In genomic region chr1:175367896-175368295, GRCh38 we compare ENCODE assay signal across 31 cellular contexts.
DNase-seq lines count a peak whose midpoint lies in the region; ATAC-seq and TF ChIP-seq lines count a peak whose summit lies in the region.
"Had no signal": no experiment of that assay in that cellular context is flagged by ENCODE, and none has a peak within 500 bp of the region (broad histone marks: within the 10 kb centered on the region; RNA-seq: fewer than 3 reads in every experiment).

No MANE protein-coding gene starts in this region.

- CTCF ChIA-PET in PC-9 (lab: Charles Lee), result no interaction called here

- peak overlapping the region; percentile 41 for H3K4ac ChIP-seq in trophoblast cell (ENCODE audit: low read depth, low read length)

- no peak overlapping the region for H3K18ac ChIP-seq in trophoblast cell (ENCODE audit: low read length)

- peak overlapping the region; percentile 23 for H3K14ac ChIP-seq in trophoblast cell (ENCODE audit: low read length)

- BruUV-seq in PC-9 (replicated peaks; lab: Mats Ljungman, UMichigan), result no TSS peak

- no peaks in the 10 kb centered on the region for H3K27me3 ChIP-seq in PC-9 (ENCODE audit: insufficient read depth, low read depth)
- H3K27me3 ChIP-seq in trophoblast cell (ENCODE audit: insufficient read depth, low read length), result no peaks in the 10 kb centered on the region
- no peaks in the 10 kb centered on the region for H3K27me3 ChIP-seq in right lobe of liver
- H3K27me3 ChIP-seq: BE2C; BLaER1; BLaER1 treated with 17β-estradiol and CSF1 and Interleukin-3, amounts not matched to agents 10 nM and 100 nM had no signal

- no peak for ATAC-seq in right lobe of liver
- ATAC-seq: A549; CD8-positive, alpha-beta T cell had no signal

- no peak overlapping the region for H3K4me3 ChIP-seq in PC-9
- H3K4me3 ChIP-seq in trophoblast cell (ENCODE audit: low read depth, low read length), result no peak overlapping the region
- H3K4me3 ChIP-seq in right lobe of liver, result no peak overlapping the region
- H3K4me3 ChIP-seq: A549; BLaER1; BLaER1 treated with 17β-estradiol and CSF1 and Interleukin-3, amounts not matched to agents 10 nM and 100 nM had no signal

- no peak overlapping the region for H2AFZ ChIP-seq in PC-9
- H2AFZ ChIP-seq in trophoblast cell (ENCODE audit: insufficient read depth, low read length, poor library complexity), result no peak overlapping the region

- H2BK5ac ChIP-seq in trophoblast cell (ENCODE audit: low read depth, low read length, poor library complexity), result peak overlapping the region; percentile 89

- H4K20me1 ChIP-seq in PC-9 (ENCODE audit: insufficient read depth), result no peaks in the 10 kb centered on the region
- H4K20me1 ChIP-seq: BLaER1; BLaER1 treated with 17β-estradiol and CSF1 and Interleukin-3, amounts not matched to agents 10 nM and 100 nM had no signal

- POLR2A ChIA-PET in PC-9 (lab: Charles Lee; ENCODE audit: unreplicated experiment), result no interaction called here

- H3K27ac ChIP-seq in PC-9 (peak overlapping the region; percentile 20; the same call in 1 of the 2 replicates), trophoblast cell (ENCODE audit: low read depth, low read length) (peak overlapping the region; percentile 95), right lobe of liver (no peak overlapping the region)
- H3K27ac ChIP-seq: 22Rv1; A549; BLaER1; BLaER1 treated with 17β-estradiol and CSF1 and Interleukin-3, amounts not matched to agents 10 nM and 100 nM; C4-2B had no signal

- no peak for TF ChIP-seq POLR2A in right lobe of liver (IDR thresholded peaks at IDR 0.05)

- no peaks in the 10 kb centered on the region for H3K9me2 ChIP-seq in PC-9 (ENCODE audit: insufficient read depth)

- H2BK120ac ChIP-seq in trophoblast cell (ENCODE audit: insufficient read depth, low read length, poor library complexity), result peak overlapping the region; percentile 40

- H3K4me1 ChIP-seq in PC-9 (replicated peaks; ENCODE audit: insufficient read depth) (peaks cover 8% of the 10 kb centered on the region; the same call in 1 of the 2 replicates), trophoblast cell (ENCODE audit: control insufficient read depth in 1 of 2, insufficient read depth in 2 of 2, low read length in 2 of 2) (peaks cover 25 to 27% of the 10 kb centered on the region in 2 experiments), right lobe of liver (no peaks in the 10 kb centered on the region)
- H3K4me1 ChIP-seq: A549; BE2C; BLaER1; BLaER1 treated with 17β-estradiol and CSF1 and Interleukin-3, amounts not matched to agents 10 nM and 100 nM had no signal

- peak overlapping the region; percentile 43 for H2BK12ac ChIP-seq in trophoblast cell (ENCODE audit: low read length)

- H2AK5ac ChIP-seq in trophoblast cell (ENCODE audit: low read length), result peak overlapping the region; percentile 71

- peaks cover 24% of the 10 kb centered on the region for H3K79me1 ChIP-seq in trophoblast cell (ENCODE audit: low read length)

- peak overlapping the region; percentile 18; the same call in 1 of the 2 replicates for H3K4me2 ChIP-seq in PC-9
- H3K4me2 ChIP-seq in trophoblast cell (ENCODE audit: low read length), result peak overlapping the region; percentile 43
- H3K4me2 ChIP-seq: A549; BLaER1; BLaER1 treated with 17β-estradiol and CSF1 and Interleukin-3, amounts not matched to agents 10 nM and 100 nM had no signal

- no peaks in the 10 kb centered on the region for H3K36me3 ChIP-seq in PC-9 (ENCODE audit: low read depth)
- H3K36me3 ChIP-seq in trophoblast cell (ENCODE audit: control insufficient read depth in 1 of 2, insufficient read depth in 2 of 2, low read length in 2 of 2), result no peaks in the 10 kb centered on the region
- H3K36me3 ChIP-seq in right lobe of liver, result no peaks in the 10 kb centered on the region
- H3K36me3 ChIP-seq: BE2C; BLaER1; BLaER1 treated with 17β-estradiol and CSF1 and Interleukin-3, amounts not matched to agents 10 nM and 100 nM had no signal

- H3K79me2 ChIP-seq in PC-9 (ENCODE audit: low read depth) (no peaks in the 10 kb centered on the region), trophoblast cell (ENCODE audit: control insufficient read depth, insufficient read depth, low read length, poor library complexity) (no peaks in the 10 kb centered on the region)

- H4K91ac ChIP-seq in trophoblast cell (ENCODE audit: low read depth, low read length), result peak overlapping the region; percentile 67

- H3K23ac ChIP-seq in trophoblast cell (ENCODE audit: low read length), result no peak overlapping the region

- no peak overlapping the region for H4K12ac ChIP-seq in trophoblast cell (ENCODE audit: low read depth, low read length)

- H3F3A ChIP-seq in PC-9 (ENCODE audit: insufficient read depth, low read depth), result no peaks in the 10 kb centered on the region

- intact Hi-C loops in PC-9 (cut with micrococcal nuclease; ENCODE audit: unreplicated experiment) (no loop called here), right lobe of liver (cut with DNase I) (no loop called here)

- H3K9ac ChIP-seq in trophoblast cell (ENCODE audit: low read length), result no peak overlapping the region
- H3K9ac ChIP-seq: BLaER1; BLaER1 treated with 17β-estradiol and CSF1 and Interleukin-3, amounts not matched to agents 10 nM and 100 nM had no signal

- peak overlapping the region; percentile 50 for H4K8ac ChIP-seq in trophoblast cell (ENCODE audit: low read depth, low read length)

- H3K9me3 ChIP-seq in PC-9 (ENCODE audit: insufficient read depth, low read depth) (no peaks in the 10 kb centered on the region), trophoblast cell (ENCODE audit: insufficient read depth, low read depth, low read length) (no peaks in the 10 kb centered on the region), right lobe of liver (no peaks in the 10 kb centered on the region)
- H3K9me3 ChIP-seq: A549; BE2C; BLaER1; BLaER1 treated with 17β-estradiol and CSF1 and Interleukin-3, amounts not matched to agents 10 nM and 100 nM; Caco-2 had no signal

- no peak for TF ChIP-seq CTCF in PC-9 (conservative IDR thresholded peaks at IDR 0.05)
- no peak for TF ChIP-seq CTCF in right lobe of liver (IDR thresholded peaks at IDR 0.05)

- DNase-seq in HT-29 (ENCODE audit: low spot score), result peak; percentile 16
- peak in 1 of 2 experiments; percentile 58 for DNase-seq in PC-9
- DNase-seq in trophoblast cell, result peak; percentile 30 to 88
- no peak for DNase-seq in right lobe of liver
- no peak for DNase-seq in glomerular visceral epithelial cell (ENCODE audit: extremely low spot score)
- DNase-seq in superior temporal gyrus (ENCODE audit: extremely low spot score), result no peak
- DNase-seq: 8988T; ACHN; AML-193; BE2C; C1 segment of cervical spinal cord; Caco-2; Calu3; CD4-positive, alpha-beta memory T cell; CD4-positive, alpha-beta T cell; CD4-positive, CD25-positive, alpha-beta regulatory T cell; CD8-positive, alpha-beta memory T cell; CD8-positive, alpha-beta T cell; COR-L47; DMS 273 treated with DMSO at 0.1 percent for 48 hours; DMS153; DMS53; DMS79; DMS79 treated with DMSO at 0.1 percent for 48 hours; DND-41; EL had no signal

Comparison
In these comparisons a context has a peak if more than half of its experiments do, and no peak if none do; other contexts are left out.
1. DNase-seq: peak in HT-29 (single experiment) and trophoblast cell (2 of 2); none in right lobe of liver (0 of 3), glomerular visceral epithelial cell (single experiment) and superior temporal gyrus (single experiment).
2. H3K27ac ChIP-seq: peak in PC-9 (single experiment) and trophoblast cell (single experiment); none in right lobe of liver (0 of 3).